8 cellular contexts compared by ENCODE assay signal in the genomic region with DNA sequence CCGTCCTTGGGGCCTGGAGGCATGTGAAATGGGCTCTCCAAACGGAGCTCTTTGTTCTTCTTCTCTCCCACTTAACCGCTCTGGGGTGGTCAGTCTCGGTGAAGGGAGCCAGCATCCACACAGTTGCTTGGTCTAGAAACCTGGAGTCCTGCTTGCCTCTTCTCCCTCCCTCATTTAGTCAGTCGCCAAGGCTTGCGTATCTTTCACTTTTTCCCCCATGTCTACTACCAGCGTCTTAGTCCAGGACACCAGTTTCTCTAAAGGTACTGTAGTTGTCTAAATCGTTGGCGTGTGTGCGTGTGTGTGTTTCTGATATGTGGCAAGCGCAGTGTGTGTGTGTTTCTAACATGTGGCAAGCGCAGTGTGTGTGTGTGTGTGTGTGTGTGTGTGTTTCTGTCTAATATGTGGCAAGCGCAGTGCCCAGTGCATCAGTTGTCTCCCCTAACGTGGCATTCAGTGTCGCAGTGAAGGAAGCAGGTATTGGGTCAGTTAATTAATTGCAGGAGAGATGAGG. TPM values are rescaled to one million over a fixed set of nuclear protein-coding genes. Genes with fewer than 3 reads are reported as not detected.
DNase-seq lines count a peak whose midpoint lies in the region; ATAC-seq and TF ChIP-seq lines count a peak whose summit lies in the region.

No MANE protein-coding gene starts in this region.

- POLR2A ChIA-PET in PC-9 (lab: Charles Lee; ENCODE audit: unreplicated experiment) = interaction anchor here (0.5 to 1.3 kb wide), 5 partner anchors 23 to 937 kb away, joined by 4 to 16 read pairs (median 7); a partner anchor contains a TSS

- intact Hi-C loops in PC-9 (cut with micrococcal nuclease; ENCODE audit: unreplicated experiment) = no loop called here

- peak overlapping the region; percentile 97 to 100 for H3K9ac ChIP-seq in duodenal mucosa (ENCODE audit: low read depth in 1 of 2, low read length in 2 of 2)

- CTCF ChIA-PET in PC-9 (lab: Charles Lee) = interaction anchor here (0.7 to 1.3 kb wide), 2 partner anchors 36 to 84 kb away, joined by 3 to 5 read pairs; no protein-coding TSS in a partner anchor

- H3K9me3 ChIP-seq in PC-9 (ENCODE audit: insufficient read depth, low read depth) (no peaks in the 10 kb centered on the region), duodenal mucosa (ENCODE audit: control insufficient read depth in 1 of 2, low read length in 2 of 2) (no peaks in the 10 kb centered on the region), muscle layer of duodenum (ENCODE audit: control insufficient read depth in 1 of 2, low read length in 2 of 2) (no peaks in the 10 kb centered on the region)

- peaks cover 56% of the 10 kb centered on the region for H3K79me2 ChIP-seq in PC-9 (ENCODE audit: low read depth)

- H3K4me2 ChIP-seq in PC-9 = peak overlapping the region; percentile 88

- no peak for TF ChIP-seq CTCF in PC-9 (conservative IDR thresholded peaks at IDR 0.05)

- H3K27ac ChIP-seq in PC-9 (peak overlapping the region; percentile 63), duodenal mucosa (ENCODE audit: low read depth, low read length) (peak overlapping the region; percentile 82), muscle layer of duodenum (ENCODE audit: low read length) (peak overlapping the region; percentile 95)

- BruUV-seq in PC-9 (replicated peaks; lab: Mats Ljungman, UMichigan) = no TSS peak

- ATAC-seq in HG02852 (IDR thresholded peaks at IDR 0.05; ENCODE audit: unreplicated experiment) (no peak), HG03175 (IDR thresholded peaks at IDR 0.05; ENCODE audit: unreplicated experiment) (no peak)

- H3F3A ChIP-seq in PC-9 (ENCODE audit: insufficient read depth, low read depth) = peaks cover 8% of the 10 kb centered on the region

- H3K4me3 ChIP-seq in PC-9 (peak overlapping the region; percentile 78), duodenal mucosa (ENCODE audit: low read depth in 1 of 2, low read length in 2 of 2) (peak overlapping the region; percentile 88 to 100), muscle layer of duodenum (ENCODE audit: low read depth in 1 of 2, low read length in 2 of 2) (peak overlapping the region; percentile 94 to 97)

- H4K20me1 ChIP-seq in PC-9 (ENCODE audit: insufficient read depth) = peaks cover 43% of the 10 kb centered on the region

- 0 out of 2 replicates have a peak, but pooled peaks cover 1% of the 10 kb centered on the region for H3K36me3 ChIP-seq in PC-9 (ENCODE audit: low read depth)
- peaks cover 5 to 7% of the 10 kb centered on the region in 2 donors for H3K36me3 ChIP-seq in duodenal mucosa (ENCODE audit: control insufficient read depth in 1 of 2, insufficient read depth in 2 of 2, low read length in 2 of 2)
- peaks cover 7% of the 10 kb centered on the region in 2 donors for H3K36me3 ChIP-seq in muscle layer of duodenum (ENCODE audit: control insufficient read depth in 1 of 2, insufficient read depth in 2 of 2, low read length in 2 of 2)

- peak overlapping the region; percentile 80 for H2AFZ ChIP-seq in PC-9

- H3K9me2 ChIP-seq in PC-9 (ENCODE audit: insufficient read depth) = no peaks in the 10 kb centered on the region

- no peaks in the 10 kb centered on the region for H3K27me3 ChIP-seq in PC-9 (ENCODE audit: insufficient read depth, low read depth)
- no peaks in the 10 kb centered on the region for H3K27me3 ChIP-seq in duodenal mucosa (ENCODE audit: control insufficient read depth in 1 of 2, insufficient read depth in 2 of 2, low read length in 2 of 2)
- no peaks in the 10 kb centered on the region for H3K27me3 ChIP-seq in muscle layer of duodenum (ENCODE audit: low read depth, low read length)

- DNase-seq in DMS 273 (lab: John Stamatoyannopoulos, UW; ENCODE audit: unreplicated experiment) (peak; percentile 30), DMS 273 treated with DMSO at 0.1 percent for 48 hours (lab: John Stamatoyannopoulos, UW) (no peak), PC-9 (no peak), OCI-M2 (lab: John Stamatoyannopoulos, UW; ENCODE audit: unreplicated experiment) (no peak)

- peaks cover 20% of the 10 kb centered on the region for H3K4me1 ChIP-seq in PC-9 (replicated peaks; ENCODE audit: insufficient read depth)
- peaks cover 32 to 46% of the 10 kb centered on the region in 2 donors for H3K4me1 ChIP-seq in duodenal mucosa (ENCODE audit: control insufficient read depth in 1 of 2, insufficient read depth in 2 of 2, low read length in 2 of 2)
- peaks cover 29 to 45% of the 10 kb centered on the region in 2 donors for H3K4me1 ChIP-seq in muscle layer of duodenum (ENCODE audit: control insufficient read depth in 1 of 2, insufficient read depth in 2 of 2, low read length in 2 of 2)

RNA-seq across cellular contexts. Expression of a gene that starts 0.6 kb away (rescaled TPM):
- 81.9 and 90.6 TPM in 2 replicates for total RNA-seq in PC-9 (2021)

RNA-seq across cellular contexts. Expression of a gene that starts 22.9 kb away (rescaled TPM):
- total RNA-seq in PC-9 (2021) = 6.6 and 12.1 TPM in 2 replicates
